ENCODE assay signal across 23 cellular contexts in the genomic region with DNA sequence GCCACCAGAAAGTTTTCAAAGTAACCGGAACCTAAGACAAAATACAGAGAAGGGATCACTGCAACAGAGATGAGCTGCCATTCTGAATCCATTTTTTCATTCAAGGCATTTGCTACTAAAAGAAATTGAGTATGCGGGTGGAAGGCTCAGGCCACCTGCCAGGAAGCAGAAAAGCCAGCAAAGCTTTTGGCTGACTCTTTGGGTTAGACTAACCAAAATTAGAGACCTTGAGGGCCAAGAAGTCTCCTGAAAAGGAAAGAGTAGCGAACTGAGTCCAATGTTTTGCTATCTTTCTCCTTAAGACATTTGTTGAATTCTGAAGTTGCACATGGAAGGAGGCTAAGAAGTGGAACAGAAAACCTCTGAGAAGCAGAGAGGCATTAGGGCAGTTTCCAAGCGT.
DNase-seq lines count a peak whose midpoint lies in the region; ATAC-seq, FAIRE-seq and TF ChIP-seq lines count a peak whose summit lies in the region.
"Had no signal": no experiment of that assay in that cellular context is flagged by ENCODE, and none has a peak within 500 bp of the region (broad histone marks: within the 10 kb centered on the region; RNA-seq: fewer than 3 reads in every experiment).

No MANE protein-coding gene starts in this region.

- no peak overlapping the region for H3K4me3 Mint-ChIP-seq in stimulated activated memory B cell treated with anti-CD40 and anti-IgM and Interleukin-4, amounts not matched to agents 10 μg/mL and 1 μg/mL and 100 μg/mL, for 72 hours
- H3K4me3 Mint-ChIP-seq: CD4-positive, CD25-positive, alpha-beta regulatory T cell; CD8-positive, alpha-beta memory T cell; HFFc6; IgD-negative memory B cell had no signal

- no peaks in the 10 kb centered on the region for H3K36me3 Mint-ChIP-seq in stimulated activated memory B cell treated with anti-CD40 and anti-IgM and Interleukin-4, amounts not matched to agents 10 μg/mL and 1 μg/mL and 100 μg/mL, for 72 hours
- H3K36me3 Mint-ChIP-seq: CD4-positive, CD25-positive, alpha-beta regulatory T cell; CD8-positive, alpha-beta memory T cell had no signal

- H3K27me3 ChIP-seq in left ventricle myocardium inferior (ENCODE audit: low read depth) (no peaks in the 10 kb centered on the region), heart left ventricle (no peaks in the 10 kb centered on the region), stomach (no peaks in the 10 kb centered on the region)

- H3K4me3 ChIP-seq in left ventricle myocardium inferior (no peak overlapping the region), heart left ventricle (no peak overlapping the region), fibroblast of the aortic adventitia (ENCODE audit: low read depth, low read length) (no peak overlapping the region), stomach (no peak overlapping the region)
- H3K4me3 ChIP-seq: GM12878, GM23248 had no signal

- H3K4me1 ChIP-seq in left ventricle myocardium inferior, result peaks cover 19% of the 10 kb centered on the region
- H3K4me1 ChIP-seq in heart left ventricle, result peaks cover 0 to 28% (median 8%) of the 10 kb centered on the region in 12 donors
- peaks cover 0 to 13% (median 5%) of the 10 kb centered on the region in 4 donors for H3K4me1 ChIP-seq in stomach
- H3K4me1 ChIP-seq: BE2C had no signal

- ATAC-seq in heart left ventricle, result no peak
- no peak for ATAC-seq in stimulated activated memory B cell treated with anti-CD40 and anti-IgM and Interleukin-4, amounts not matched to agents 10 μg/mL and 1 μg/mL and 100 μg/mL, for 72 hours
- ATAC-seq: GM12878, HCT116, HepG2 had no signal

- 77 to 90% (median 90%) methylated on average over 4 of the region's 4 CpGs for WGBS in heart left ventricle, 4 donors
- 76 to 86% (median 85%) methylated on average over 4 of the region's 4 CpGs for WGBS in stomach, 5 donors

- DNase-seq in left ventricle myocardium inferior, result peak; percentile 22
- no peak for DNase-seq in heart left ventricle
- peak; percentile 16 for DNase-seq in fibroblast of the aortic adventitia (ENCODE audit: low read depth)
- DNase-seq in stomach, result no peak
- no peak for DNase-seq in OCI-M1 (lab: John Stamatoyannopoulos, UW)
- no peak for DNase-seq in RCC 7860 (ENCODE audit: low spot score)
- DNase-seq: BE2C; C1 segment of cervical spinal cord; CD4-positive, CD25-positive, alpha-beta regulatory T cell; CD8-positive, alpha-beta memory T cell; COR-L47; DMS 273 treated with DMSO at 0.1 percent for 48 hours; DMS53; DND-41; EL; GM23248; H7; HFFc6 had no signal

- H3K36me3 ChIP-seq in left ventricle myocardium inferior (no peaks in the 10 kb centered on the region), heart left ventricle (no peaks in the 10 kb centered on the region), stomach (no peaks in the 10 kb centered on the region)
- H3K36me3 ChIP-seq: BE2C had no signal

- no peaks in the 10 kb centered on the region for H3K9me3 ChIP-seq in left ventricle myocardium inferior (replicated peaks)
- H3K9me3 ChIP-seq in heart left ventricle, result no peaks in the 10 kb centered on the region
- no peaks in the 10 kb centered on the region for H3K9me3 ChIP-seq in stomach
- H3K9me3 ChIP-seq: BE2C had no signal

- H3K4me1 Mint-ChIP-seq in stimulated activated memory B cell treated with anti-CD40 and anti-IgM and Interleukin-4, amounts not matched to agents 10 μg/mL and 1 μg/mL and 100 μg/mL, for 72 hours, result no peaks in the 10 kb centered on the region
- H3K4me1 Mint-ChIP-seq: CD4-positive, CD25-positive, alpha-beta regulatory T cell; CD8-positive, alpha-beta memory T cell had no signal

- no peak for TF ChIP-seq CTCF in left ventricle myocardium inferior (IDR thresholded peaks at IDR 0.05; ENCODE audit: borderline replicate concordance)
- no peak for TF ChIP-seq CTCF in heart left ventricle (IDR thresholded peaks at IDR 0.05)
- TF ChIP-seq CTCF in fibroblast of the aortic adventitia (IDR thresholded peaks at IDR 0.05; ENCODE audit: insufficient read depth, low read length), result no peak
- no peak for TF ChIP-seq CTCF in stomach (IDR thresholded peaks at IDR 0.05)

- H3K27me3 Mint-ChIP-seq in stimulated activated memory B cell treated with anti-CD40 and anti-IgM and Interleukin-4, amounts not matched to agents 10 μg/mL and 1 μg/mL and 100 μg/mL, for 72 hours, result peaks cover 21% of the 10 kb centered on the region

- TF ChIP-seq EP300 in stomach (IDR thresholded peaks at IDR 0.05), result no peak

- no peak for FAIRE-seq in RCC 7860 (lab: Jason Lieb, UNC)
- FAIRE-seq: GM12878, HepG2 had no signal

- H3K27ac ChIP-seq in left ventricle myocardium inferior (replicated peaks) (no peak overlapping the region), heart left ventricle (no peak overlapping the region), stomach (peak overlapping the region in 3 of 5 donors; percentile 8 to 41 (median 27))
- H3K27ac ChIP-seq: GM23248 had no signal

- TF ChIP-seq POLR2A in heart left ventricle (IDR thresholded peaks at IDR 0.05) (no peak), stomach (IDR thresholded peaks at IDR 0.05) (no peak)

- intact Hi-C loops in left ventricle myocardium inferior (cut with micrococcal nuclease) (no loop called here), heart left ventricle (cut with DNase I) (no loop called here), stomach (cut with DNase I; ENCODE audit: low total_unique reads) (no loop called here)

- H3K9me3 Mint-ChIP-seq in stimulated activated memory B cell treated with anti-CD40 and anti-IgM and Interleukin-4, amounts not matched to agents 10 μg/mL and 1 μg/mL and 100 μg/mL, for 72 hours, result no peaks in the 10 kb centered on the region
- H3K9me3 Mint-ChIP-seq: CD4-positive, CD25-positive, alpha-beta regulatory T cell; CD8-positive, alpha-beta memory T cell; HFFc6; IgD-negative memory B cell had no signal

- no peak overlapping the region for H3K27ac Mint-ChIP-seq in stimulated activated memory B cell treated with anti-CD40 and anti-IgM and Interleukin-4, amounts not matched to agents 10 μg/mL and 1 μg/mL and 100 μg/mL, for 72 hours
- H3K27ac Mint-ChIP-seq: CD4-positive, CD25-positive, alpha-beta regulatory T cell; CD8-positive, alpha-beta memory T cell; HFFc6; IgD-negative memory B cell had no signal

Comparison
In these comparisons a context has a peak if more than half of its experiments do, and no peak if none do; other contexts are left out.
1. DNase-seq: peak in left ventricle myocardium inferior (single experiment) and fibroblast of the aortic adventitia (single experiment); none in heart left ventricle (0 of 5), stomach (single experiment), OCI-M1 (single experiment) and RCC 7860 (single experiment).
2. H3K27ac ChIP-seq: peak in stomach (3 of 5); none in left ventricle myocardium inferior (single experiment) and heart left ventricle (0 of 12).